13 cellular contexts compared by ENCODE assay signal in genomic region chr20:22974354-22974753, GRCh38.
A peak's percentile ranks its signal among the peaks of the same experiment; 100 is the strongest.
DNase-seq lines count a peak whose midpoint lies in the region; TF ChIP-seq lines count a peak whose summit lies in the region.
"Had no signal": no experiment of that assay in that cellular context is flagged by ENCODE, and none has a peak within 500 bp of the region (broad histone marks: within the 10 kb centered on the region; RNA-seq: fewer than 3 reads in every experiment).

No MANE protein-coding gene starts in this region.

- H2BK12ac ChIP-seq in trophoblast cell (ENCODE audit: low read length) = no peak overlapping the region

- H2BK5ac ChIP-seq in trophoblast cell (ENCODE audit: low read depth, low read length, poor library complexity) = no peak overlapping the region

- no peak overlapping the region for H3K18ac ChIP-seq in trophoblast cell (ENCODE audit: low read length)

- no peak overlapping the region for H2AK5ac ChIP-seq in trophoblast cell (ENCODE audit: low read length)

- H2AFZ ChIP-seq in trophoblast cell (ENCODE audit: insufficient read depth, low read length, poor library complexity) = no peak overlapping the region

- no peaks in the 10 kb centered on the region for H3K4me1 ChIP-seq in endodermal cell (ENCODE audit: control insufficient read depth, insufficient read depth, low read length)
- no peaks in the 10 kb centered on the region for H3K4me1 ChIP-seq in trophoblast cell (ENCODE audit: control insufficient read depth in 1 of 2, insufficient read depth in 2 of 2, low read length in 2 of 2)

- H3K27ac ChIP-seq in endodermal cell (ENCODE audit: low read depth, low read length) (no peak overlapping the region), trophoblast cell (ENCODE audit: low read depth, low read length) (no peak overlapping the region)

- peaks cover 1% of the 10 kb centered on the region for H3K9me3 Mint-ChIP-seq in endodermal cell
- H3K9me3 Mint-ChIP-seq: effector memory CD8-positive, alpha-beta T cell had no signal

- no peaks in the 10 kb centered on the region for H3K27me3 ChIP-seq in endodermal cell (ENCODE audit: control insufficient read depth, insufficient read depth, low read length, poor library complexity, severe bottlenecking)
- H3K27me3 ChIP-seq in trophoblast cell (ENCODE audit: insufficient read depth, low read length) = no peaks in the 10 kb centered on the region

- TF ChIP-seq CTCF in NB4 (IDR thresholded peaks at IDR 0.05; ENCODE audit: low read depth, low read length) (peak; percentile 72), endodermal cell (conservative IDR thresholded peaks at IDR 0.05) (peak; percentile 89)

- no peak overlapping the region for H3K4ac ChIP-seq in trophoblast cell (ENCODE audit: low read depth, low read length)

- H3K4me1 Mint-ChIP-seq in endodermal cell = peaks cover 4% of the 10 kb centered on the region
- H3K4me1 Mint-ChIP-seq: stimulated activated effector memory CD8-positive, alpha-beta T cell treated with anti-CD3 and anti-CD28 coated beads, Interleukin-12 subunit alpha, Interleukin-12 subunit beta, amount 100 ng/mL, for 72 hours had no signal

- no peak overlapping the region for H4K12ac ChIP-seq in trophoblast cell (ENCODE audit: low read depth, low read length)

- H3K4me3 ChIP-seq in NB4 (ENCODE audit: low read depth, low read length) (no peak overlapping the region), endodermal cell (ENCODE audit: low read length) (no peak overlapping the region), trophoblast cell (ENCODE audit: low read depth, low read length) (no peak overlapping the region)

- H3K9ac ChIP-seq in endodermal cell (ENCODE audit: extremely low read depth, low read length, poor library complexity, severe bottlenecking) (no peak overlapping the region), trophoblast cell (ENCODE audit: low read length) (no peak overlapping the region)

- no peak overlapping the region for H3K14ac ChIP-seq in trophoblast cell (ENCODE audit: low read length)

- H3K4me3 Mint-ChIP-seq in endodermal cell = no peak overlapping the region
- H3K4me3 Mint-ChIP-seq: effector memory CD8-positive, alpha-beta T cell; stimulated activated effector memory CD8-positive, alpha-beta T cell treated with anti-CD3 and anti-CD28 coated beads, Interleukin-12 subunit alpha, Interleukin-12 subunit beta, amount 100 ng/mL, for 72 hours had no signal

- no peaks in the 10 kb centered on the region for H3K79me1 ChIP-seq in trophoblast cell (ENCODE audit: low read length)

- H3K9me3 ChIP-seq in endodermal cell (ENCODE audit: control insufficient read depth, low read length) = peaks cover 2% of the 10 kb centered on the region
- H3K9me3 ChIP-seq in trophoblast cell (ENCODE audit: insufficient read depth, low read depth, low read length) = peaks cover 2% of the 10 kb centered on the region

- no peak overlapping the region for H2BK120ac ChIP-seq in trophoblast cell (ENCODE audit: insufficient read depth, low read length, poor library complexity)

- no peak overlapping the region for H4K8ac ChIP-seq in trophoblast cell (ENCODE audit: low read depth, low read length)

- no peaks in the 10 kb centered on the region for H3K36me3 Mint-ChIP-seq in endodermal cell (ENCODE audit: low read depth)
- H3K36me3 Mint-ChIP-seq: stimulated activated effector memory CD8-positive, alpha-beta T cell treated with anti-CD3 and anti-CD28 coated beads, Interleukin-12 subunit alpha, Interleukin-12 subunit beta, amount 100 ng/mL, for 72 hours had no signal

- no peak for TF ChIP-seq POLR2A in NB4 (IDR thresholded peaks at IDR 0.05; ENCODE audit: extremely low read depth, insufficient read length)

- H3K23ac ChIP-seq in trophoblast cell (ENCODE audit: low read length) = no peak overlapping the region

- H3K27me3 Mint-ChIP-seq in endodermal cell (ENCODE audit: insufficient read depth) = peaks cover 13% of the 10 kb centered on the region
- H3K27me3 Mint-ChIP-seq: effector memory CD8-positive, alpha-beta T cell had no signal

- WGBS in endodermal cell (ENCODE audit: insufficient coverage in 1 of 2, insufficient read length in 1 of 2), 2 experiments = 0 to 33% methylated on average over 1 of the region's 1 CpG
- WGBS in trophoblast cell (ENCODE audit: extremely low coverage, insufficient coverage, insufficient read length) = no CpG with 5 or more reads among the region's 1 CpG

- no peak overlapping the region for H4K91ac ChIP-seq in trophoblast cell (ENCODE audit: low read depth, low read length)

- H3K79me2 ChIP-seq in trophoblast cell (ENCODE audit: control insufficient read depth, insufficient read depth, low read length, poor library complexity) = no peaks in the 10 kb centered on the region

- DNase-seq in NCI-H2107 treated with DMSO at 0.1 percent for 48 hours (lab: John Stamatoyannopoulos, UW; ENCODE audit: unreplicated experiment) = peak; percentile 0
- DNase-seq in NCI-H2107 (lab: John Stamatoyannopoulos, UW) = no peak
- DNase-seq in NB4 (ENCODE audit: low read depth) = peak; percentile 45
- peak; percentile 81 for DNase-seq in endodermal cell
- peak; percentile 23 to 64 for DNase-seq in trophoblast cell
- DNase-seq in GOT3 (lab: John Stamatoyannopoulos, UW) = no peak
- no peak for DNase-seq in dedifferentiated amniotic fluid mesenchymal stem cell (ENCODE audit: extremely low spot score)
- DNase-seq in retina = no peak
- DNase-seq: activated CD4-positive, CD25-positive, alpha-beta regulatory T cell treated with anti-CD3 and anti-CD28 coated beads, Interleukin-2, amount 50 U/mL, for 72 hours; effector memory CD8-positive, alpha-beta T cell; NCI-H1105; occipital lobe had no signal

- no peak overlapping the region for H3K27ac Mint-ChIP-seq in endodermal cell
- H3K27ac Mint-ChIP-seq: effector memory CD8-positive, alpha-beta T cell; stimulated activated effector memory CD8-positive, alpha-beta T cell treated with anti-CD3 and anti-CD28 coated beads, Interleukin-12 subunit alpha, Interleukin-12 subunit beta, amount 100 ng/mL, for 72 hours had no signal

- H3K36me3 ChIP-seq in endodermal cell (ENCODE audit: control insufficient read depth, insufficient read depth, low read length) (no peaks in the 10 kb centered on the region), trophoblast cell (ENCODE audit: control insufficient read depth in 1 of 2, insufficient read depth in 2 of 2, low read length in 2 of 2) (no peaks in the 10 kb centered on the region)

- no peak overlapping the region for H3K4me2 ChIP-seq in trophoblast cell (ENCODE audit: low read length)

Comparison
In these comparisons a context has a peak if more than half of its experiments do, and no peak if none do; other contexts are left out.
1. DNase-seq: peak in NCI-H2107 treated with DMSO at 0.1 percent for 48 hours (single experiment), NB4 (single experiment), endodermal cell (single experiment) and trophoblast cell (2 of 2); none in NCI-H2107 (single experiment), GOT3 (single experiment), dedifferentiated amniotic fluid mesenchymal stem cell (single experiment) and retina (single experiment).